Comparison of ENCODE assay signal across 13 cellular contexts in the genomic region with DNA sequence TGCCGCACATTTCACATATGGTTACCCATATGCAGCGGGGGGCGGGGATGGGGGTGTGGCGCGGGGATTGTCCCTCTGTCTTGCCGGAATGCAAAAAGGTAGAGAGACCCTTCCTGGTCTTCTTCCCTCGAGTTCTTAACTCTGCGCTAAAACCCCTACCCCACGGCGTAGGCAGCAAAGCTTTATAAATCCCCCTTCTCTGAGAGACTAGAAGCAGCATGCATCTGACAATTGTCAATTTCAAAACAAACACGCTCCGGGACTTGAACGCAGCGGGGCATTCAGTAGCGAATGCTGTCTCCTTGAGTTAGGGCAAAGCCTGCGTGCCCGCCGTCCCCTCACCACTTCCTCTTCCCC. TPM values are rescaled to one million over a fixed set of nuclear protein-coding genes. Genes with fewer than 3 reads are reported as not detected.
DNase-seq lines count a peak whose midpoint lies in the region; TF ChIP-seq lines count a peak whose summit lies in the region.
"Had no signal": no experiment of that assay in that cellular context is flagged by ENCODE, and none has a peak within 500 bp of the region (broad histone marks: within the 10 kb centered on the region; RNA-seq: fewer than 3 reads in every experiment).

No MANE protein-coding gene starts in this region.

- peak overlapping the region; percentile 31 for H2AFZ ChIP-seq in neural cell (ENCODE audit: low read depth, low read length)

- TF ChIP-seq RAD21 in neural cell (conservative IDR thresholded peaks at IDR 0.05): no peak

- H3K9me3 ChIP-seq in neural cell (ENCODE audit: low read length): no peaks in the 10 kb centered on the region
- H3K9me3 ChIP-seq: transverse colon had no signal

- no peak for TF ChIP-seq EP300 in neural cell (conservative IDR thresholded peaks at IDR 0.05; ENCODE audit: poor library complexity, severe bottlenecking)

- CTCF ChIA-PET in HEK293T (lab: Yijun Ruan, JAX): interaction anchor here (0.5 to 1.4 kb wide), 2 partner anchors 192 to 218 kb away, joined by 3 to 4 read pairs; no protein-coding TSS in a partner anchor

- peak overlapping the region; percentile 89 for H3K4me2 ChIP-seq in neural cell (ENCODE audit: low read length)

- H3K9me2 ChIP-seq in neural cell (ENCODE audit: insufficient read depth, low read length): no peaks in the 10 kb centered on the region

- H3K36me3 ChIP-seq in H7 (replicated peaks; ENCODE audit: control insufficient read depth, insufficient read depth, low read length): no peaks in the 10 kb centered on the region
- H3K36me3 ChIP-seq in neural cell (ENCODE audit: insufficient read depth, low read length): no peaks in the 10 kb centered on the region
- H3K36me3 ChIP-seq: transverse colon had no signal

- peak overlapping the region; percentile 62 for H3K27ac ChIP-seq in angular gyrus (ENCODE audit: low read depth, low read length)
- peak overlapping the region; percentile 41 for H3K27ac ChIP-seq in neural cell (ENCODE audit: low read length)
- H3K27ac ChIP-seq: skin epidermis, transverse colon had no signal

- no peaks in the 10 kb centered on the region for H4K20me1 ChIP-seq in neural cell (ENCODE audit: insufficient read depth)

- H3K79me2 ChIP-seq in neural cell (replicated peaks; ENCODE audit: insufficient read depth, low read length): no peaks in the 10 kb centered on the region

- POLR2A ChIA-PET in HEK293T (lab: Yijun Ruan, JAX): no interaction called here

- no peak for TF ChIP-seq CTCF in neural cell (IDR thresholded peaks at IDR 0.05; ENCODE audit: poor library complexity, severe bottlenecking)

- no peaks in the 10 kb centered on the region for H3F3A ChIP-seq in neural cell (ENCODE audit: insufficient read depth, low read length, poor library complexity, severe bottlenecking)

- peak; percentile 51 for DNase-seq in NCI-H146 (lab: John Stamatoyannopoulos, UW)
- no peak for DNase-seq in NCI-H146 treated with DMSO at 0.1 percent for 48 hours (lab: John Stamatoyannopoulos, UW; ENCODE audit: unreplicated experiment)
- peak; percentile 39 for DNase-seq in H7
- DNase-seq in HEK293T (ENCODE audit: extremely low spot score): no peak
- no peak for DNase-seq in activated T-cell treated with anti-CD3 and anti-CD28 coated beads, Interleukin-2, amount 50 U/mL, for 1 hour
- DNase-seq in midbrain (lab: John Stamatoyannopoulos, UW): no peak
- DNase-seq: cortex of kidney had no signal

- H3K27me3 ChIP-seq in H7 (ENCODE audit: control insufficient read depth, insufficient read depth, low read length): peaks cover 79% of the 10 kb centered on the region
- H3K27me3 ChIP-seq in neural cell (ENCODE audit: insufficient read depth, low read depth, low read length): peaks cover 74% of the 10 kb centered on the region

- H3K4me3 ChIP-seq in H7 (ENCODE audit: insufficient read depth, low read depth, low read length) (peak overlapping the region; percentile 17), neural cell (ENCODE audit: low read length) (peak overlapping the region; percentile 91)
- H3K4me3 ChIP-seq: skin epidermis, transverse colon had no signal

- peak overlapping the region; percentile 75 for H3K9ac ChIP-seq in neural cell (ENCODE audit: low read length)

TF ChIP-seq in neural cell, 6 proteins besides CTCF, POLR2A, EP300 and RAD21:
- peak; percentile 26 for TF ChIP-seq MXI1 (conservative IDR thresholded peaks at IDR 0.05; ENCODE audit: poor library complexity, severe bottlenecking)
- TF ChIP-seq EZH2 (IDR thresholded peaks at IDR 0.05; ENCODE audit: borderline replicate concordance, insufficient read depth, low read length, poor library complexity, severe bottlenecking): no peak

TF ChIP-seq in HEK293T, 16 proteins besides CTCF, POLR2A, EP300 and RAD21:
- TF ChIP-seq SP1 (IDR thresholded peaks at IDR 0.05) (no peak), L3MBTL2 (conservative IDR thresholded peaks at IDR 0.05) (no peak), HDGF (IDR thresholded peaks at IDR 0.05; ENCODE audit: borderline replicate concordance) (no peak), BHLHE40 (IDR thresholded peaks at IDR 0.05; ENCODE audit: borderline replicate concordance) (no peak), ZNF384 (IDR thresholded peaks at IDR 0.05) (no peak), ELF4 (IDR thresholded peaks at IDR 0.05) (no peak), LEF1 (IDR thresholded peaks at IDR 0.05; ENCODE audit: borderline replicate concordance) (no peak), FOXK2 (IDR thresholded peaks at IDR 0.05) (no peak), ARNT (IDR thresholded peaks at IDR 0.05) (no peak), FOXA1 (IDR thresholded peaks at IDR 0.05) (no peak), TARDBP (IDR thresholded peaks at IDR 0.05) (no peak), CTBP1 (IDR thresholded peaks at IDR 0.05; ENCODE audit: borderline replicate concordance) (no peak), NFRKB (IDR thresholded peaks at IDR 0.05) (no peak)
- TF ChIP-seq, protein P1, sequence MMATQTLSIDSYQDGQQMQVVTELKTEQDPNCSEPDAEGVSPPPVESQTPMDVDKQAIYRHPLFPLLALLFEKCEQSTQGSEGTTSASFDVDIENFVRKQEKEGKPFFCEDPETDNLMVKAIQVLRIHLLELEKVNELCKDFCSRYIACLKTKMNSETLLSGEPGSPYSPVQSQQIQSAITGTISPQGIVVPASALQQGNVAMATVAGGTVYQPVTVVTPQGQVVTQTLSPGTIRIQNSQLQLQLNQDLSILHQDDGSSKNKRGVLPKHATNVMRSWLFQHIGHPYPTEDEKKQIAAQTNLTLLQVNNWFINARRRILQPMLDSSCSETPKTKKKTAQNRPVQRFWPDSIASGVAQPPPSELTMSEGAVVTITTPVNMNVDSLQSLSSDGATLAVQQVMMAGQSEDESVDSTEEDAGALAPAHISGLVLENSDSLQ (IDR thresholded peaks at IDR 0.05): no peak

RNA-seq across cellular contexts. Expression of a gene that starts 1.8 kb away (rescaled TPM):
- 0.33 and 1.5 TPM in 2 replicates for total RNA-seq in H7 (2014; rRNA removed; shearing (Covaris generic))
- 5.8 and 5.9 TPM in 2 replicates for polyA plus RNA-seq in neural cell
- polyA minus RNA-seq in neural cell: 4.4 and 6.4 TPM in 2 replicates
- total RNA-seq: Calu3, LHCN-M2, transverse colon had no signal

Comparison
In these comparisons a context has a peak if more than half of its experiments do, and no peak if none do; other contexts are left out.
1. DNase-seq: peak in NCI-H146 (single experiment) and H7 (single experiment); none in NCI-H146 treated with DMSO at 0.1 percent for 48 hours (single experiment), HEK293T (single experiment), activated T-cell treated with anti-CD3 and anti-CD28 coated beads, Interleukin-2, amount 50 U/mL, for 1 hour (single experiment) and midbrain (single experiment).